Comparison of ENCODE assay signal across 22 cellular contexts in genomic region chr5:111299831-111300432, GRCh38.
DNase-seq lines count a peak whose midpoint lies in the region; ATAC-seq and TF ChIP-seq lines count a peak whose summit lies in the region.
"Had no signal": no experiment of that assay in that cellular context is flagged by ENCODE, and none has a peak within 500 bp of the region (broad histone marks: within the 10 kb centered on the region; RNA-seq: fewer than 3 reads in every experiment).

No MANE protein-coding gene starts in this region.

- H2AFZ ChIP-seq in KMS-11 (ENCODE audit: low read depth), result no peak overlapping the region

- DNase-seq in activated T-cell treated with anti-CD3 and anti-CD28 coated beads, Interleukin-2, amount 50 U/mL, for 24 hours, result no peak
- no peak for DNase-seq in activated T-cell treated with anti-CD3 and anti-CD28 coated beads for 4 hours
- DNase-seq in stimulated activated effector memory CD8-positive, alpha-beta T cell treated with anti-CD3 and anti-CD28 coated beads, Interleukin-12 subunit alpha, Interleukin-12 subunit beta, amount 100 ng/mL, for 72 hours (ENCODE audit: low spot score in 2 of 2), result no peak
- DNase-seq in midbrain (lab: John Stamatoyannopoulos, UW), result no peak
- DNase-seq in NCI-H82 treated with DMSO at 0.1 percent for 48 hours (lab: John Stamatoyannopoulos, UW; ENCODE audit: unreplicated experiment), result no peak
- no peak for DNase-seq in NCI-H128 (lab: John Stamatoyannopoulos, UW; ENCODE audit: unreplicated experiment)
- DNase-seq: activated naive CD4-positive, alpha-beta T cell treated with anti-CD3 and anti-CD28 coated beads, Interleukin-2, amount 50 U/mL, for 16 hours; effector memory CD4-positive, alpha-beta T cell; left lung; NCI-H146; NCI-H524 treated with DMSO at 0.1 percent for 48 hours; RPMI8226; SK-N-SH; testis had no signal

- peak overlapping the region; percentile 42 for H3K4me3 Mint-ChIP-seq in activated T-cell treated with anti-CD3 and anti-CD28 coated beads, Interleukin-2, amount 50 U/mL, for 24 hours
- H3K4me3 Mint-ChIP-seq in stimulated activated effector memory CD8-positive, alpha-beta T cell treated with anti-CD3 and anti-CD28 coated beads, Interleukin-12 subunit alpha, Interleukin-12 subunit beta, amount 100 ng/mL, for 72 hours, result peak overlapping the region; percentile 33
- H3K4me3 Mint-ChIP-seq: brain; neural crest cell; T-helper 2 cell treated with Interferon-gamma antibody and Interleukin-4, amounts not matched to agents 5 μg/mL and 100 μg/mL, for 36 hours had no signal

- no peak for TF ChIP-seq CTCF in KMS-11 (conservative IDR thresholded peaks at IDR 0.05; ENCODE audit: low read depth, low read length)

- H3K27ac Mint-ChIP-seq in activated T-cell treated with anti-CD3 and anti-CD28 coated beads, Interleukin-2, amount 50 U/mL, for 24 hours, result peak overlapping the region; percentile 86
- H3K27ac Mint-ChIP-seq in stimulated activated effector memory CD8-positive, alpha-beta T cell treated with anti-CD3 and anti-CD28 coated beads, Interleukin-12 subunit alpha, Interleukin-12 subunit beta, amount 100 ng/mL, for 72 hours, result peak overlapping the region; percentile 17
- H3K27ac Mint-ChIP-seq: T-helper 2 cell treated with Interferon-gamma antibody and Interleukin-4, amounts not matched to agents 5 μg/mL and 100 μg/mL, for 36 hours had no signal

- no peaks in the 10 kb centered on the region for H3K79me2 ChIP-seq in KMS-11 (ENCODE audit: insufficient read depth, low read depth)

- H3K36me3 ChIP-seq in KMS-11 (ENCODE audit: insufficient read depth), result no peaks in the 10 kb centered on the region
- H3K36me3 ChIP-seq: BLaER1, left lung, sigmoid colon had no signal

- no peaks in the 10 kb centered on the region for H4K20me1 ChIP-seq in KMS-11 (ENCODE audit: insufficient read depth)
- H4K20me1 ChIP-seq: BLaER1 had no signal

- no peak overlapping the region for H3K9ac ChIP-seq in KMS-11
- H3K9ac ChIP-seq: BLaER1, SK-N-SH had no signal

- peak; percentile 62 for ATAC-seq in GM18909 (IDR thresholded peaks at IDR 0.05; ENCODE audit: poor library complexity, unreplicated experiment)
- ATAC-seq in stimulated activated effector memory CD8-positive, alpha-beta T cell treated with anti-CD3 and anti-CD28 coated beads, Interleukin-12 subunit alpha, Interleukin-12 subunit beta, amount 100 ng/mL, for 72 hours, result peak; percentile 93
- ATAC-seq: HepG2, left lung had no signal

- H3K4me2 ChIP-seq in KMS-11, result peak overlapping the region; percentile 52
- H3K4me2 ChIP-seq: BLaER1, SK-N-SH had no signal

- peaks cover 24% of the 10 kb centered on the region for H3K4me1 ChIP-seq in KMS-11 (ENCODE audit: low read depth, poor library complexity, severe bottlenecking)
- H3K4me1 ChIP-seq: BLaER1, left lung, sigmoid colon, testis had no signal

- peaks cover 46% of the 10 kb centered on the region for H3K36me3 Mint-ChIP-seq in activated T-cell treated with anti-CD3 and anti-CD28 coated beads, Interleukin-2, amount 50 U/mL, for 24 hours (ENCODE audit: low read depth)
- peaks cover 5% of the 10 kb centered on the region for H3K36me3 Mint-ChIP-seq in stimulated activated effector memory CD8-positive, alpha-beta T cell treated with anti-CD3 and anti-CD28 coated beads, Interleukin-12 subunit alpha, Interleukin-12 subunit beta, amount 100 ng/mL, for 72 hours

- H3K4me1 Mint-ChIP-seq in activated T-cell treated with anti-CD3 and anti-CD28 coated beads, Interleukin-2, amount 50 U/mL, for 24 hours (ENCODE audit: low read depth), result peaks cover 44% of the 10 kb centered on the region
- H3K4me1 Mint-ChIP-seq in stimulated activated effector memory CD8-positive, alpha-beta T cell treated with anti-CD3 and anti-CD28 coated beads, Interleukin-12 subunit alpha, Interleukin-12 subunit beta, amount 100 ng/mL, for 72 hours, result peaks cover 21% of the 10 kb centered on the region
- H3K4me1 Mint-ChIP-seq: neural crest cell had no signal

- H3K27me3 Mint-ChIP-seq in activated T-cell treated with anti-CD3 and anti-CD28 coated beads, Interleukin-2, amount 50 U/mL, for 24 hours, result no peaks in the 10 kb centered on the region
- H3K27me3 Mint-ChIP-seq: brain had no signal

- peak overlapping the region; percentile 34; the same call in 1 of the 2 replicates for H3K27ac ChIP-seq in KMS-11
- H3K27ac ChIP-seq: BLaER1, left lung, sigmoid colon, testis had no signal

- no peak overlapping the region for H3K4me3 ChIP-seq in KMS-11 (IDR thresholded peaks at IDR 0.05; ENCODE audit: insufficient read depth, low read depth, low read length)
- H3K4me3 ChIP-seq: BLaER1, left lung, sigmoid colon, testis had no signal

- H3K9me3 Mint-ChIP-seq in activated T-cell treated with anti-CD3 and anti-CD28 coated beads, Interleukin-2, amount 50 U/mL, for 24 hours, result peaks cover 18% of the 10 kb centered on the region
- H3K9me3 Mint-ChIP-seq in stimulated activated effector memory CD8-positive, alpha-beta T cell treated with anti-CD3 and anti-CD28 coated beads, Interleukin-12 subunit alpha, Interleukin-12 subunit beta, amount 100 ng/mL, for 72 hours, result no peaks in the 10 kb centered on the region

- H3K27me3 ChIP-seq in KMS-11 (ENCODE audit: insufficient read depth, low read depth), result no peaks in the 10 kb centered on the region
- H3K27me3 ChIP-seq: BLaER1, left lung, sigmoid colon, testis had no signal
